Comparison of ENCODE assay signal across 9 cellular contexts in genomic region chr9:129944501-129945116, GRCh38.
DNase-seq lines count a peak whose midpoint lies in the region; ATAC-seq, FAIRE-seq and TF ChIP-seq lines count a peak whose summit lies in the region.
"Had no signal": no experiment of that assay in that cellular context is flagged by ENCODE, and none has a peak within 500 bp of the region (broad histone marks: within the 10 kb centered on the region; RNA-seq: fewer than 3 reads in every experiment).

No MANE protein-coding gene starts in this region.

- intact Hi-C loops in kidney (cut with DNase I): no loop called here

- H3K9me3 ChIP-seq in kidney (ENCODE audit: control insufficient read depth in 1 of 2, low read length in 2 of 2): peaks cover 0 to 2% of the 10 kb centered on the region in 2 donors

- H3K27ac ChIP-seq in angular gyrus (ENCODE audit: low read depth, low read length): peak overlapping the region; percentile 73
- H3K27ac ChIP-seq in skin epidermis: peak overlapping the region in 18 of 21 experiments; percentile 0 to 91 (median 66)
- H3K27ac ChIP-seq in kidney (ENCODE audit: low read depth in 2 of 2, low read length in 2 of 2): no peak overlapping the region

- no peak overlapping the region for H3K4me3 ChIP-seq in skin epidermis
- no peak overlapping the region for H3K4me3 ChIP-seq in kidney (ENCODE audit: low read length in 2 of 2)

- ATAC-seq in GM18858 (IDR thresholded peaks at IDR 0.05; ENCODE audit: unreplicated experiment): no peak

- no peaks in the 10 kb centered on the region for H3K36me3 ChIP-seq in kidney (ENCODE audit: control insufficient read depth in 1 of 2, insufficient read depth in 2 of 2, low read length in 2 of 2)

- peaks cover 0 to 2% of the 10 kb centered on the region in 2 donors for H3K4me1 ChIP-seq in kidney (ENCODE audit: control insufficient read depth in 1 of 2, insufficient read depth in 1 of 2, low read depth in 1 of 2, low read length in 2 of 2)

- FAIRE-seq in kidney (lab: Jason Lieb, UNC): no peak
- FAIRE-seq: H1 had no signal

- no peak for TF ChIP-seq CTCF in kidney (IDR thresholded peaks at IDR 0.05; ENCODE audit: borderline replicate concordance, extremely low read depth, insufficient read depth)

- DNase-seq in CD1c-positive myeloid dendritic cell (ENCODE audit: extremely low spot score) (peak; percentile 89), SKM-1 treated with dmso at 0.1 percent for 144 hours (lab: John Stamatoyannopoulos, UW; ENCODE audit: unreplicated experiment) (peak; percentile 91), dermis blood vessel endothelial cell (no peak), medulla oblongata (ENCODE audit: extremely low spot score) (no peak), kidney (no peak)

- no peak overlapping the region for H3K9ac ChIP-seq in kidney (ENCODE audit: low read length in 2 of 2)

Comparison
In these comparisons a context has a peak if more than half of its experiments do, and no peak if none do; other contexts are left out.
1. DNase-seq: peak in CD1c-positive myeloid dendritic cell (single experiment) and SKM-1 treated with dmso at 0.1 percent for 144 hours (single experiment); none in dermis blood vessel endothelial cell (single experiment), medulla oblongata (single experiment) and kidney (single experiment).
2. H3K27ac ChIP-seq: peak in angular gyrus (single experiment) and skin epidermis (18 of 21); none in kidney (0 of 2).